ENCODE assay signal across 8 cellular contexts in genomic region chr22:31291716-31292644, GRCh38. TPM values are rescaled to one million over a fixed set of nuclear protein-coding genes. Genes with fewer than 3 reads are reported as not detected.
DNase-seq lines count a peak whose midpoint lies in the region; ATAC-seq, FAIRE-seq and TF ChIP-seq lines count a peak whose summit lies in the region.

TSS of gene PIK3IP1 (minus strand) at chr22:31292488. CDS start at chr22:31292344, 144 bp downstream.

- FAIRE-seq in H54 (lab: Jason Lieb, UNC): peak; percentile 70

- H3K9ac ChIP-seq in BLaER1 (peak within 1 kb of the TSS; percentile 87), iPS-15b (ENCODE audit: low read depth, low read length) (peak within 1 kb of the TSS; percentile 14)

- POLR2A ChIA-PET in MCF 10A (lab: Yijun Ruan, JAX): interaction anchor here (0.7 to 15.7 kb wide), 24 partner anchors 10 to 679 kb away, joined by 3 to 207 read pairs (median 8); partner anchors contain the start of genes DRG1, LIMK2, MORC2 and PATZ1

- 0 to 1% methylated on average over 24 of the region's 24 CpGs for WGBS in sigmoid colon, 2 donors

- intact Hi-C loops in MCF 10A (cut with micrococcal nuclease) (loop anchor here (2.0 kb wide), 1 partner anchor 21 kb away; no protein-coding TSS in a partner anchor), sigmoid colon (cut with DNase I) (loop anchor here (1.0 to 2.0 kb wide), 2 partner anchors 21 to 55 kb away; partner anchors contain the start of gene PATZ1)

- no peaks in the 10 kb centered on the region for H4K20me1 ChIP-seq in BLaER1

- H3K36me3 Mint-ChIP-seq in MCF 10A (ENCODE audit: insufficient read depth, unreplicated experiment): no peaks in the 10 kb centered on the region

- peak; percentile 50 for DNase-seq in H54 (ENCODE audit: insufficient read length, low spot score)
- DNase-seq in NCI-H2171 treated with DMSO at 0.1 percent for 48 hours (lab: John Stamatoyannopoulos, UW): peak; percentile 88
- peak; percentile 80 for DNase-seq in MCF 10A (ENCODE audit: unreplicated experiment)
- peak; percentile 96 for DNase-seq in sigmoid colon

- peaks cover 63% of the 10 kb centered on the region for H3K4me1 ChIP-seq in BLaER1
- peaks cover 5% of the 10 kb centered on the region for H3K4me1 ChIP-seq in iPS-15b (ENCODE audit: control insufficient read depth, insufficient read depth, low read length)
- peaks cover 0 to 74% (median 69%) of the 10 kb centered on the region in 4 donors for H3K4me1 ChIP-seq in sigmoid colon

- H3K4me1 Mint-ChIP-seq in MCF 10A (ENCODE audit: insufficient read depth, unreplicated experiment): peaks cover 24% of the 10 kb centered on the region

- peak within 1 kb of the TSS; percentile 100 for H3K4me2 ChIP-seq in BLaER1

- TF ChIP-seq CTCF in VCaP (conservative IDR thresholded peaks at IDR 0.05) (peak; percentile 53), MCF 10A (IDR thresholded peaks at IDR 0.05; ENCODE audit: unreplicated experiment) (peak; percentile 47), sigmoid colon (IDR thresholded peaks at IDR 0.05) (peak in 2 of 4 experiments; percentile 40 to 72)

- H3K4me3 Mint-ChIP-seq in MCF 10A (ENCODE audit: unreplicated experiment): peak within 1 kb of the TSS; percentile 82

- ATAC-seq in GM21515 (IDR thresholded peaks at IDR 0.05; ENCODE audit: unreplicated experiment): no peak

- H3K27ac ChIP-seq in BLaER1 (peak within 1 kb of the TSS; percentile 28; the same call in 1 of the 2 replicates), VCaP (peak within 1 kb of the TSS; percentile 67), sigmoid colon (peak within 1 kb of the TSS; percentile 92 to 98 (median 97))

- H3K27me3 ChIP-seq in BLaER1: 0 out of 2 replicates have a peak, but pooled peaks cover 4% of the 10 kb centered on the region
- peaks cover 27% of the 10 kb centered on the region for H3K27me3 ChIP-seq in iPS-15b (ENCODE audit: control insufficient read depth, insufficient read depth, low read length)
- H3K27me3 ChIP-seq in sigmoid colon: no peaks in the 10 kb centered on the region

- H3K36me3 ChIP-seq in BLaER1 (no peaks in the 10 kb centered on the region), iPS-15b (ENCODE audit: control insufficient read depth, insufficient read depth, low read length) (no peaks in the 10 kb centered on the region), sigmoid colon (peaks cover 15 to 25% (median 21%) of the 10 kb centered on the region in 4 donors)

- H3K9me3 Mint-ChIP-seq in MCF 10A (ENCODE audit: unreplicated experiment): no peaks in the 10 kb centered on the region

- BruUV-seq in MCF 10A (replicated peaks; lab: Mats Ljungman, UMichigan): TSS peak; percentile 36

- TF ChIP-seq EP300 in sigmoid colon (IDR thresholded peaks at IDR 0.05): peak in 1 of 4 donors; percentile 52

- peak within 1 kb of the TSS; percentile 42 for H3K27ac Mint-ChIP-seq in MCF 10A (ENCODE audit: low read depth, unreplicated experiment)

- CTCF ChIA-PET in MCF 10A (lab: Yijun Ruan, JAX): interaction anchor here (0.6 to 8.2 kb wide), 10 partner anchors 9 to 203 kb away, joined by 3 to 65 read pairs (median 4); no protein-coding TSS in a partner anchor

- H3K4me3 ChIP-seq in BLaER1: peak within 1 kb of the TSS; percentile 78
- H3K4me3 ChIP-seq in iPS-15b (ENCODE audit: low read depth, low read length): peak within 1 kb of the TSS; percentile 67
- H3K4me3 ChIP-seq in sigmoid colon: peak within 1 kb of the TSS; percentile 71 to 87 (median 82)

- H3K9me3 ChIP-seq in BLaER1 (no peaks in the 10 kb centered on the region), iPS-15b (ENCODE audit: control insufficient read depth, insufficient read depth, low read length) (no peaks in the 10 kb centered on the region), sigmoid colon (no peaks in the 10 kb centered on the region)

- TF ChIP-seq POLR2A in H54 (IDR thresholded peaks at IDR 0.05; ENCODE audit: low read depth, low read length) (no peak), sigmoid colon (IDR thresholded peaks at IDR 0.05) (peak; percentile 90 to 94)

- H3K27me3 Mint-ChIP-seq in MCF 10A (ENCODE audit: insufficient read depth, unreplicated experiment): no peaks in the 10 kb centered on the region

RNA-seq across cellular contexts. Expression of gene PIK3IP1, which starts in this region (rescaled TPM):
- 0.25 and 0.93 TPM in 2 replicates for total RNA-seq in MCF 10A (2022)
- 10 to 100 TPM; 32.4 to 55.0 (median 50.3) TPM for total RNA-seq in sigmoid colon
- 10 to 100 TPM in 1 of 3 donors, 1 to 10 TPM in 2; 5.8 to 87.6 (median 6.0) TPM for polyA plus RNA-seq in sigmoid colon

Comparison
In these comparisons a context has a peak if more than half of its experiments do, and no peak if none do; other contexts are left out.
1. RNA of gene PIK3IP1 (total RNA-seq): 32.4 to 55.0 TPM in sigmoid colon; 0.25 to 0.93 TPM in MCF 10A; every median in the first group is over 10 times any median in the second.
2. Peak in DNase-seq in MCF 10A; RNA of the gene not detected or under 1 TPM.
3. H3K27ac ChIP-seq: peak in every context shown above with its lines; median percentile 97 in sigmoid colon; 67 in VCaP; 28 in BLaER1.
4. Peak in every context shown above with its lines, with median percentiles within 50 percentile points of each other: H3K4me3 ChIP-seq and DNase-seq.